Comparison of ENCODE assay signal across 16 cellular contexts in the genomic region with DNA sequence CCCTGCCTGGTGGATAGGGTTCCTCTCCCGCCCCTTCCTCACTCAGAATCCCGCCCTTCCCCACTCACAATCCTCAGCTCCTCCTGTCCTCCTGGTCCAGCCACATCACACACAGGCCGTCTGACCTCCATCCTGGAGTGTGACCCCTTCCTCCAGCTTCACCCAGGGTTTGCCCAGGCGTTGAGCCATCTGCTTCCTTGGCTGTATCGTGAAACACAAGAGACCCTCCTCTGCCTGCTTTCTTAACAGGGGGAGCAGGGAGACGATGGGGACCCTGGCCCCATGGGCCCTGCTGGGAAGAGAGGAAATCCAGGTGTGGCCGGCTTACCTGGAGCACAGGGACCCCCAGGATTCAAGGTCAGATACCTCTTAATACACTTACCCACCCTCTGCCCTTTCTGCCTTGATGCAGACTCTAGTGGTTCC. TPM values are rescaled to one million over a fixed set of nuclear protein-coding genes. Genes with fewer than 3 reads are reported as not detected.
DNase-seq lines count a peak whose midpoint lies in the region; ATAC-seq, FAIRE-seq and TF ChIP-seq lines count a peak whose summit lies in the region.
"Had no signal": no experiment of that assay in that cellular context is flagged by ENCODE, and none has a peak within 500 bp of the region (broad histone marks: within the 10 kb centered on the region; RNA-seq: fewer than 3 reads in every experiment).

No MANE protein-coding gene starts in this region.

- H3K4me3 ChIP-seq in DND-41 (ENCODE audit: low read depth in 1 of 2, low read length in 2 of 2) (no peak overlapping the region), RWPE2 (ENCODE audit: severe bottlenecking) (no peak overlapping the region), left ventricle myocardium inferior (no peak overlapping the region), pancreas (no peak overlapping the region), esophagus muscularis mucosa (no peak overlapping the region)
- H3K4me3 ChIP-seq: BLaER1 treated with 17β-estradiol and CSF1 and Interleukin-3, amounts not matched to agents 10 nM and 100 nM; lung; skin epidermis had no signal

- H4K20me1 ChIP-seq in DND-41 (ENCODE audit: insufficient read depth, low read length): no peaks in the 10 kb centered on the region

- no peak for TF ChIP-seq POLR2A in esophagus muscularis mucosa (IDR thresholded peaks at IDR 0.05; ENCODE audit: low read depth)

- TF ChIP-seq EP300 in esophagus muscularis mucosa (IDR thresholded peaks at IDR 0.05): no peak

- H3K4me1 ChIP-seq in DND-41 (ENCODE audit: insufficient read depth, low read length) (no peaks in the 10 kb centered on the region), RWPE2 (ENCODE audit: insufficient read depth, poor library complexity, severe bottlenecking) (peaks cover 16% of the 10 kb centered on the region), left ventricle myocardium inferior (no peaks in the 10 kb centered on the region), pancreas (no peaks in the 10 kb centered on the region), esophagus muscularis mucosa (no peaks in the 10 kb centered on the region)

- H2AFZ ChIP-seq in DND-41 (ENCODE audit: low read depth, low read length): no peak overlapping the region

- no peak overlapping the region for H3K4me2 ChIP-seq in DND-41 (ENCODE audit: insufficient read depth, low read length)
- H3K4me2 ChIP-seq: BLaER1 treated with 17β-estradiol and CSF1 and Interleukin-3, amounts not matched to agents 10 nM and 100 nM had no signal

- ATAC-seq in DND-41 (ENCODE audit: insufficient read depth, low read depth) (peak; percentile 37; the same call in 2 of the 3 replicates), RWPE2 (ENCODE audit: low read depth) (no peak), pancreas (peak; percentile 20 to 46 (median 32)), GM19328 (IDR thresholded peaks at IDR 0.05; ENCODE audit: unreplicated experiment) (no peak)

- H3K36me3 ChIP-seq in DND-41 (ENCODE audit: insufficient read depth, low read length) (no peaks in the 10 kb centered on the region), RWPE2 (ENCODE audit: low read depth) (peaks cover 40% of the 10 kb centered on the region), left ventricle myocardium inferior (peaks cover 31% of the 10 kb centered on the region), pancreas (peaks cover 0 to 24% (median 9%) of the 10 kb centered on the region in 3 donors), esophagus muscularis mucosa (peaks cover 0 to 9% (median 4%) of the 10 kb centered on the region in 4 donors)

- H3K9me3 ChIP-seq in DND-41 (ENCODE audit: insufficient read depth, low read length, severe bottlenecking): peaks cover 6% of the 10 kb centered on the region
- H3K9me3 ChIP-seq in RWPE2 (ENCODE audit: severe bottlenecking): peaks cover 2% of the 10 kb centered on the region
- H3K9me3 ChIP-seq in left ventricle myocardium inferior (replicated peaks): peaks cover 15% of the 10 kb centered on the region
- H3K9me3 ChIP-seq in pancreas: no peaks in the 10 kb centered on the region
- peaks cover 0 to 11% (median 2%) of the 10 kb centered on the region in 4 donors for H3K9me3 ChIP-seq in esophagus muscularis mucosa

- WGBS in pancreas, 2 donors: 63 to 66% methylated on average over 7 of the region's 7 CpGs
- WGBS in esophagus muscularis mucosa: 71% methylated on average over 6 of the region's 7 CpGs

- no peak overlapping the region for H3K9ac ChIP-seq in DND-41 (ENCODE audit: low read depth, low read length)

- FAIRE-seq in pancreas (lab: Jason Lieb, UNC): no peak

- DNase-seq in DND-41: no peak
- peak; percentile 35 for DNase-seq in RWPE2 (ENCODE audit: low spot score)
- peak; percentile 8 for DNase-seq in left ventricle myocardium inferior
- DNase-seq in pancreas: peak in 1 of 6 donors; percentile 13
- DNase-seq in COLO668 (lab: John Stamatoyannopoulos, UW; ENCODE audit: unreplicated experiment): no peak
- DNase-seq in esophagus muscularis mucosa (ENCODE audit: extremely low spot score): no peak
- no peak for DNase-seq in germinal center (ENCODE audit: low spot score)

- H3K27me3 ChIP-seq in DND-41 (ENCODE audit: insufficient read depth, low read length, poor library complexity): no peaks in the 10 kb centered on the region
- H3K27me3 ChIP-seq in RWPE2 (ENCODE audit: insufficient read depth, poor library complexity, severe bottlenecking): no peaks in the 10 kb centered on the region
- no peaks in the 10 kb centered on the region for H3K27me3 ChIP-seq in left ventricle myocardium inferior (ENCODE audit: low read depth)
- no peaks in the 10 kb centered on the region for H3K27me3 ChIP-seq in pancreas
- peaks cover 0 to 13% (median 0%) of the 10 kb centered on the region in 4 donors for H3K27me3 ChIP-seq in esophagus muscularis mucosa
- H3K27me3 ChIP-seq: BLaER1 treated with 17β-estradiol and CSF1 and Interleukin-3, amounts not matched to agents 10 nM and 100 nM had no signal

- H3K79me2 ChIP-seq in DND-41 (ENCODE audit: insufficient read depth, low read length): no peaks in the 10 kb centered on the region

- no peak for TF ChIP-seq CTCF in DND-41 (IDR thresholded peaks at IDR 0.05; ENCODE audit: borderline replicate concordance, extremely low read depth, low read length, poor library complexity, severe bottlenecking)
- no peak for TF ChIP-seq CTCF in RWPE2 (IDR thresholded peaks at IDR 0.05; ENCODE audit: poor library complexity, severe bottlenecking)
- TF ChIP-seq CTCF in left ventricle myocardium inferior (IDR thresholded peaks at IDR 0.05; ENCODE audit: borderline replicate concordance): no peak
- TF ChIP-seq CTCF in pancreas (IDR thresholded peaks at IDR 0.05): no peak
- no peak for TF ChIP-seq CTCF in esophagus muscularis mucosa (IDR thresholded peaks at IDR 0.05)

- no peak overlapping the region for H3K27ac ChIP-seq in DND-41 (ENCODE audit: low read length)
- H3K27ac ChIP-seq in RWPE2 (ENCODE audit: poor library complexity, severe bottlenecking): no peak overlapping the region
- H3K27ac ChIP-seq in left ventricle myocardium inferior (replicated peaks): no peak overlapping the region
- no peak overlapping the region for H3K27ac ChIP-seq in pancreas
- no peak overlapping the region for H3K27ac ChIP-seq in esophagus muscularis mucosa (replicated peaks in 1 of 4)

- intact Hi-C loops in left ventricle myocardium inferior (cut with micrococcal nuclease): loop anchor here (5.0 kb wide), 2 partner anchors 183 to 208 kb away; no protein-coding TSS in a partner anchor
- intact Hi-C loops in pancreas (cut with DNase I): loop anchor here in 1 of 3 donors (5.0 kb wide), 1 partner anchor 208 kb away; no protein-coding TSS in a partner anchor
- intact Hi-C loops in esophagus muscularis mucosa (cut with DNase I): loop anchor here (2.0 kb wide), 1 partner anchor 182 kb away; no protein-coding TSS in a partner anchor

RNA-seq across cellular contexts. Expression of a gene that starts 32.3 kb away (rescaled TPM):
- total RNA-seq in left ventricle myocardium inferior: not detected
- 10 to 100 TPM in 1 of 6 donors, under 1 TPM in 2, not detected in 3; 0.38 to 10.2 (median 0.92) TPM for total RNA-seq in pancreas
- polyA plus RNA-seq in pancreas: 1 to 10 TPM in 1 of 2 donors, under 1 TPM in 1; 0.82 to 1.6 TPM
- 1 to 10 TPM in 1 of 4 donors, not detected in 3; 1.3 TPM for total RNA-seq in esophagus muscularis mucosa
- total RNA-seq: activated B cell treated with CpG ODN at 0.5 μM for 24 hours, Daoy, dermis blood vessel endothelial cell, fibroblast of lung had no signal
- polyA plus RNA-seq: fibroblast of lung, neural cell had no signal

RNA-seq across cellular contexts. Expression of a gene that starts 39.1 kb away (rescaled TPM):
- total RNA-seq in left ventricle myocardium inferior (not detected), pancreas (1 to 10 TPM in 1 of 6 donors, under 1 TPM in 1, not detected in 4; 0.66 to 3.1 TPM), esophagus muscularis mucosa (not detected)
- under 1 TPM; 0.12 to 0.34 TPM for polyA plus RNA-seq in pancreas
- total RNA-seq: activated B cell treated with CpG ODN at 0.5 μM for 24 hours, Daoy, dermis blood vessel endothelial cell, fibroblast of lung had no signal
- polyA plus RNA-seq: fibroblast of lung, neural cell had no signal

Comparison
In these comparisons a context has a peak if more than half of its experiments do, and no peak if none do; other contexts are left out.
1. ATAC-seq: peak in DND-41 (single experiment) and pancreas (4 of 4); none in RWPE2 (single experiment) and GM19328 (single experiment).
2. DNase-seq: peak in RWPE2 (single experiment) and left ventricle myocardium inferior (single experiment); none in DND-41 (single experiment), COLO668 (single experiment), esophagus muscularis mucosa (single experiment) and germinal center (single experiment).